In the genomic region with DNA sequence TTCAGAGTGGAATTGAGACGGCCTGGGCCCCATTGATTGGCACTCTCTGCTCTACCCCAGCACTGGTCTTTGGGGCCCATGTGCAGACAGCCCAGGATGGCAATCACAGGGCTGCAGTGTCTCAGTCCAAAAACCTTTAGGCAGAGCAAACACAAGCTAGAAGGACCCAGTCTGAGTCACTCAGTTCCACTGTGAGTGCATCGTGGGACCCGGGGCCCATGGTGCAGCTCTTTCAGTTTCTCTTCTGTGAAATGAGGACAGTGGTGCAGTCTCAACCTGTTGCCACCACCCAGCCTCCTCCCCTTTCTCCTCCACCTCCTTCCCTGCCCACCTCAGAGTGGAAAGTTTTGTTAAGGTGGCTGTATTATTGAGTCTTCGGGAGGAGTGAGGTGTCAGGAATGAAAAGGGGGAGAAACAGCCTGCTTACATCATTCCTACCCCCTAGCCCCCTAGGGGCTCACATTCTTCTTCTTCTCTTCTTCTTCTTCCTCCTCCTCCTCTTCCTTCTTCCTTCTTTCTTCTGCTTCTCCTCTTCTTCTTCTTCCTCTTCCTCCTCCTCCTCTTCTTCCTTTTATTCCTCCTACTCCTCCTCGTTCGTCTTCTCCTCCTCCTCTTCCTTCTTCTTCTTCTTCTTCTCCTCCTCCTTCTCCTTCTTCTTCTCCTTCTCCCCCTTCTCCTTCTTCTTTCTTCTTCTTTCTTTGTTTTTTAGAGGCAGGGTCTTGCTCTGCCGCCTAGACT, we compare ENCODE assay signal across 1 cellular context.
TF ChIP-seq lines count a peak whose summit lies in the region.

No MANE protein-coding gene starts in this region.

TF ChIP-seq in GM12878, 131 proteins besides CTCF, POLR2A, EP300 and RAD21 (continued from another document):
- TF ChIP-seq, protein P1, sequence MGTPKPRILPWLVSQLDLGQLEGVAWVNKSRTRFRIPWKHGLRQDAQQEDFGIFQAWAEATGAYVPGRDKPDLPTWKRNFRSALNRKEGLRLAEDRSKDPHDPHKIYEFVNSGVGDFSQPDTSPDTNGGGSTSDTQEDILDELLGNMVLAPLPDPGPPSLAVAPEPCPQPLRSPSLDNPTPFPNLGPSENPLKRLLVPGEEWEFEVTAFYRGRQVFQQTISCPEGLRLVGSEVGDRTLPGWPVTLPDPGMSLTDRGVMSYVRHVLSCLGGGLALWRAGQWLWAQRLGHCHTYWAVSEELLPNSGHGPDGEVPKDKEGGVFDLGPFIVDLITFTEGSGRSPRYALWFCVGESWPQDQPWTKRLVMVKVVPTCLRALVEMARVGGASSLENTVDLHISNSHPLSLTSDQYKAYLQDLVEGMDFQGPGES (IDR thresholded peaks at IDR 0.05) = no peak
- no peak for TF ChIP-seq ASH2L (IDR thresholded peaks at IDR 0.05; ENCODE audit: borderline replicate concordance, low read depth)
- no peak for TF ChIP-seq HCFC1 (IDR thresholded peaks at IDR 0.05; ENCODE audit: low read length)
- TF ChIP-seq CHD2 (IDR thresholded peaks at IDR 0.05; ENCODE audit: borderline replicate concordance, low read depth, low read length) = no peak
- no peak for TF ChIP-seq BACH1 (IDR thresholded peaks at IDR 0.05; ENCODE audit: borderline replicate concordance)
- TF ChIP-seq BHLHE40 (IDR thresholded peaks at IDR 0.05; ENCODE audit: borderline replicate concordance in 1 of 2, low read depth in 2 of 2, low read length in 1 of 2) = no peak
- TF ChIP-seq POU2F2 (IDR thresholded peaks at IDR 0.05; ENCODE audit: borderline replicate concordance, low read depth, low read length) = no peak
- TF ChIP-seq GATAD2B (conservative IDR thresholded peaks at IDR 0.05; ENCODE audit: low read depth) = no peak
- no peak for TF ChIP-seq KDM1A (IDR thresholded peaks at IDR 0.05; ENCODE audit: borderline replicate concordance)
- no peak for TF ChIP-seq TARDBP (IDR thresholded peaks at IDR 0.05; ENCODE audit: borderline replicate concordance)
- no peak for TF ChIP-seq CREM (IDR thresholded peaks at IDR 0.05; ENCODE audit: low read depth)
- no peak for TF ChIP-seq MEF2B (IDR thresholded peaks at IDR 0.05; ENCODE audit: partially characterized antibody, poor library complexity, severe bottlenecking)
- no peak for TF ChIP-seq GABPA (IDR thresholded peaks at IDR 0.05; ENCODE audit: low read depth)
- TF ChIP-seq TAF1 (IDR thresholded peaks at IDR 0.05; ENCODE audit: borderline replicate concordance, low read depth, low read length) = no peak
- TF ChIP-seq SPI1 (IDR thresholded peaks at IDR 0.05; ENCODE audit: borderline replicate concordance, insufficient read depth, low read depth, low read length) = no peak
- TF ChIP-seq NRF1 (conservative IDR thresholded peaks at IDR 0.05; ENCODE audit: low read depth, low read length) = no peak
- TF ChIP-seq JUNB (IDR thresholded peaks at IDR 0.05) = peak; percentile 52; the same call in 1 of the 2 replicates
- TF ChIP-seq IKZF1 (conservative IDR thresholded peaks at IDR 0.05) = peak; percentile 37; the same call in 1 of the 2 replicates
- TF ChIP-seq REST (IDR thresholded peaks at IDR 0.05; ENCODE audit: low read depth, low read length) = no peak
- no peak for TF ChIP-seq BRCA1 (IDR thresholded peaks at IDR 0.05; ENCODE audit: low read depth, low read length)
- no peak for TF ChIP-seq SMARCA5 (IDR thresholded peaks at IDR 0.05)
- TF ChIP-seq, protein P2, sequence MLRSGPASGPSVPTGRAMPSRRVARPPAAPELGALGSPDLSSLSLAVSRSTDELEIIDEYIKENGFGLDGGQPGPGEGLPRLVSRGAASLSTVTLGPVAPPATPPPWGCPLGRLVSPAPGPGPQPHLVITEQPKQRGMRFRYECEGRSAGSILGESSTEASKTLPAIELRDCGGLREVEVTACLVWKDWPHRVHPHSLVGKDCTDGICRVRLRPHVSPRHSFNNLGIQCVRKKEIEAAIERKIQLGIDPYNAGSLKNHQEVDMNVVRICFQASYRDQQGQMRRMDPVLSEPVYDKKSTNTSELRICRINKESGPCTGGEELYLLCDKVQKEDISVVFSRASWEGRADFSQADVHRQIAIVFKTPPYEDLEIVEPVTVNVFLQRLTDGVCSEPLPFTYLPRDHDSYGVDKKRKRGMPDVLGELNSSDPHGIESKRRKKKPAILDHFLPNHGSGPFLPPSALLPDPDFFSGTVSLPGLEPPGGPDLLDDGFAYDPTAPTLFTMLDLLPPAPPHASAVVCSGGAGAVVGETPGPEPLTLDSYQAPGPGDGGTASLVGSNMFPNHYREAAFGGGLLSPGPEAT (IDR thresholded peaks at IDR 0.05; ENCODE audit: low read depth) = peak; percentile 28; the same call in 1 of the 2 replicates
- TF ChIP-seq NR2C2 (IDR thresholded peaks at IDR 0.05; ENCODE audit: borderline replicate concordance, control insufficient read depth, insufficient read length, low read depth) = no peak
- no peak for TF ChIP-seq BCL11A (IDR thresholded peaks at IDR 0.05; ENCODE audit: low read depth, low read length)
- TF ChIP-seq ESRRA (IDR thresholded peaks at IDR 0.05; ENCODE audit: low read length) = no peak
- TF ChIP-seq ZNF24 (IDR thresholded peaks at IDR 0.05) = no peak
- TF ChIP-seq ZBTB40 (IDR thresholded peaks at IDR 0.05; ENCODE audit: borderline replicate concordance) = no peak
- TF ChIP-seq, protein P3, sequence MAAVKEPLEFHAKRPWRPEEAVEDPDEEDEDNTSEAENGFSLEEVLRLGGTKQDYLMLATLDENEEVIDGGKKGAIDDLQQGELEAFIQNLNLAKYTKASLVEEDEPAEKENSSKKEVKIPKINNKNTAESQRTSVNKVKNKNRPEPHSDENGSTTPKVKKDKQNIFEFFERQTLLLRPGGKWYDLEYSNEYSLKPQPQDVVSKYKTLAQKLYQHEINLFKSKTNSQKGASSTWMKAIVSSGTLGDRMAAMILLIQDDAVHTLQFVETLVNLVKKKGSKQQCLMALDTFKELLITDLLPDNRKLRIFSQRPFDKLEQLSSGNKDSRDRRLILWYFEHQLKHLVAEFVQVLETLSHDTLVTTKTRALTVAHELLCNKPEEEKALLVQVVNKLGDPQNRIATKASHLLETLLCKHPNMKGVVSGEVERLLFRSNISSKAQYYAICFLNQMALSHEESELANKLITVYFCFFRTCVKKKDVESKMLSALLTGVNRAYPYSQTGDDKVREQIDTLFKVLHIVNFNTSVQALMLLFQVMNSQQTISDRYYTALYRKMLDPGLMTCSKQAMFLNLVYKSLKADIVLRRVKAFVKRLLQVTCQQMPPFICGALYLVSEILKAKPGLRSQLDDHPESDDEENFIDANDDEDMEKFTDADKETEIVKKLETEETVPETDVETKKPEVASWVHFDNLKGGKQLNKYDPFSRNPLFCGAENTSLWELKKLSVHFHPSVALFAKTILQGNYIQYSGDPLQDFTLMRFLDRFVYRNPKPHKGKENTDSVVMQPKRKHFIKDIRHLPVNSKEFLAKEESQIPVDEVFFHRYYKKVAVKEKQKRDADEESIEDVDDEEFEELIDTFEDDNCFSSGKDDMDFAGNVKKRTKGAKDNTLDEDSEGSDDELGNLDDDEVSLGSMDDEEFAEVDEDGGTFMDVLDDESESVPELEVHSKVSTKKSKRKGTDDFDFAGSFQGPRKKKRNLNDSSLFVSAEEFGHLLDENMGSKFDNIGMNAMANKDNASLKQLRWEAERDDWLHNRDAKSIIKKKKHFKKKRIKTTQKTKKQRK (IDR thresholded peaks at IDR 0.05; ENCODE audit: low read depth, low read length) = no peak
- no peak for TF ChIP-seq BMI1 (IDR thresholded peaks at IDR 0.05; ENCODE audit: borderline replicate concordance)
- TF ChIP-seq ZNF207 (IDR thresholded peaks at IDR 0.05; ENCODE audit: borderline replicate concordance) = no peak
- no peak; the same call in 1 of the 2 replicates for TF ChIP-seq RUNX3 (IDR thresholded peaks at IDR 0.05; ENCODE audit: low read length)
- TF ChIP-seq TCF12 (IDR thresholded peaks at IDR 0.05; ENCODE audit: low read depth, low read length) = no peak
- no peak for TF ChIP-seq ZZZ3 (IDR thresholded peaks at IDR 0.05; ENCODE audit: control insufficient read depth, insufficient read length, low read depth)
- TF ChIP-seq MTA2 (IDR thresholded peaks at IDR 0.05; ENCODE audit: low read depth) = no peak
- no peak for TF ChIP-seq ATF2 (IDR thresholded peaks at IDR 0.05; ENCODE audit: low read length)
- no peak for TF ChIP-seq YY1 (IDR thresholded peaks at IDR 0.05; ENCODE audit: low read depth, low read length)
- peak; percentile 18 for TF ChIP-seq BCL3 (IDR thresholded peaks at IDR 0.05; ENCODE audit: borderline replicate concordance, insufficient read depth, low read depth, low read length, poor library complexity, severe bottlenecking)
- 0 out of 2 replicates have a peak, but pooled peaks have one; percentile 25 for TF ChIP-seq EED (IDR thresholded peaks at IDR 0.05; ENCODE audit: low read depth)
- TF ChIP-seq, protein P4, sequence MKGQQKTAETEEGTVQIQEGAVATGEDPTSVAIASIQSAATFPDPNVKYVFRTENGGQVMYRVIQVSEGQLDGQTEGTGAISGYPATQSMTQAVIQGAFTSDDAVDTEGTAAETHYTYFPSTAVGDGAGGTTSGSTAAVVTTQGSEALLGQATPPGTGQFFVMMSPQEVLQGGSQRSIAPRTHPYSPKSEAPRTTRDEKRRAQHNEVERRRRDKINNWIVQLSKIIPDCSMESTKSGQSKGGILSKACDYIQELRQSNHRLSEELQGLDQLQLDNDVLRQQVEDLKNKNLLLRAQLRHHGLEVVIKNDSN (IDR thresholded peaks at IDR 0.05; ENCODE audit: borderline replicate concordance, extremely low read length, insufficient read depth, low read depth, low read length) = no peak
